21 cellular contexts compared by ENCODE assay signal in genomic region chr4:83625807-83626206, GRCh38.
DNase-seq lines count a peak whose midpoint lies in the region; ATAC-seq and TF ChIP-seq lines count a peak whose summit lies in the region.
"Had no signal": no experiment of that assay in that cellular context is flagged by ENCODE, and none has a peak within 500 bp of the region (broad histone marks: within the 10 kb centered on the region; RNA-seq: fewer than 3 reads in every experiment).

No MANE protein-coding gene starts in this region.

- H3K27me3 ChIP-seq in right cardiac atrium (ENCODE audit: control insufficient read depth, insufficient read depth) (no peaks in the 10 kb centered on the region), rectal smooth muscle tissue (ENCODE audit: control insufficient read depth, insufficient read depth, low read length) (no peaks in the 10 kb centered on the region)
- H3K27me3 ChIP-seq: BLaER1 had no signal

- peaks cover 36% of the 10 kb centered on the region for H3K9me3 Mint-ChIP-seq in nephron progenitor cell
- peaks cover 18% of the 10 kb centered on the region for H3K9me3 Mint-ChIP-seq in activated T-helper 1 cell treated with anti-CD3 and anti-CD28 coated beads, Interleukin-12 subunit alpha, Interleukin-12 subunit beta, Interleukin-2, Interleukin-4 antibody, amounts not matched to agents 30 ng/mL and 10 ng/mL and 1 ng/mL, durations not matched to agents 14 hours and 24 hours and 36 hours

- peaks cover 6% of the 10 kb centered on the region for H3K27me3 Mint-ChIP-seq in nephron progenitor cell (ENCODE audit: low read depth, poor library complexity)
- no peaks in the 10 kb centered on the region for H3K27me3 Mint-ChIP-seq in activated T-helper 1 cell treated with anti-CD3 and anti-CD28 coated beads, Interleukin-12 subunit alpha, Interleukin-12 subunit beta, Interleukin-2, Interleukin-4 antibody, amounts not matched to agents 30 ng/mL and 10 ng/mL and 1 ng/mL, durations not matched to agents 14 hours and 24 hours and 36 hours (ENCODE audit: insufficient read depth)

- no peak for DNase-seq in Right ventricle myocardium inferior (ENCODE audit: missing footprints)
- DNase-seq in cardiac septum (ENCODE audit: low spot score) = no peak
- DNase-seq in right cardiac atrium = no peak
- DNase-seq in DMS79 treated with DMSO at 0.1 percent for 48 hours (lab: John Stamatoyannopoulos, UW) = no peak
- DNase-seq in nephron progenitor cell = no peak
- no peak for DNase-seq in NCI-H226
- no peak for DNase-seq in activated T-helper 1 cell treated with anti-CD3 and anti-CD28 coated beads, Interleukin-12 subunit alpha, Interleukin-12 subunit beta, Interleukin-2, Interleukin-4 antibody, amounts not matched to agents 30 ng/mL and 10 ng/mL and 1 ng/mL, durations not matched to agents 14 hours and 24 hours and 36 hours (ENCODE audit: low spot score)
- DNase-seq: ACHN; CD4-positive, alpha-beta T cell; GM23248; H9; HFFc6; MM.1S; NCI-H1092; NCI-H1436; NCI-H1930; NCI-H524 treated with DMSO at 0.1 percent for 48 hours; NCI-H82 had no signal

- H3K4me3 ChIP-seq in right cardiac atrium (ENCODE audit: low read length) (no peak overlapping the region), rectal smooth muscle tissue (ENCODE audit: low read length) (no peak overlapping the region)
- H3K4me3 ChIP-seq: BLaER1, GM23248 had no signal

- H3K9ac ChIP-seq in rectal smooth muscle tissue (ENCODE audit: low read length) = no peak overlapping the region
- H3K9ac ChIP-seq: BLaER1, GM23248 had no signal

- 57% methylated on average over 1 of the region's 1 CpG for WGBS in right cardiac atrium

- no peaks in the 10 kb centered on the region for H3K4me1 ChIP-seq in right cardiac atrium (ENCODE audit: control insufficient read depth, insufficient read depth, low read length)
- H3K4me1 ChIP-seq in rectal smooth muscle tissue (ENCODE audit: control insufficient read depth, insufficient read depth, low read length) = peaks cover 5% of the 10 kb centered on the region
- H3K4me1 ChIP-seq: BLaER1 had no signal

- H3K27ac ChIP-seq in right cardiac atrium (ENCODE audit: low read length) (peak overlapping the region; percentile 86), rectal smooth muscle tissue (ENCODE audit: low read depth, low read length) (peak overlapping the region; percentile 11)
- H3K27ac ChIP-seq: 22Rv1, BLaER1, GM23248 had no signal

- H3K36me3 ChIP-seq in rectal smooth muscle tissue (ENCODE audit: control insufficient read depth, insufficient read depth, low read length) = no peaks in the 10 kb centered on the region
- H3K36me3 ChIP-seq: BLaER1 had no signal

- peaks cover 37% of the 10 kb centered on the region for H3K4me1 Mint-ChIP-seq in nephron progenitor cell
- H3K4me1 Mint-ChIP-seq in activated T-helper 1 cell treated with anti-CD3 and anti-CD28 coated beads, Interleukin-12 subunit alpha, Interleukin-12 subunit beta, Interleukin-2, Interleukin-4 antibody, amounts not matched to agents 30 ng/mL and 10 ng/mL and 1 ng/mL, durations not matched to agents 14 hours and 24 hours and 36 hours (ENCODE audit: low read depth) = no peaks in the 10 kb centered on the region

- H3K9me3 ChIP-seq in right cardiac atrium (ENCODE audit: control insufficient read depth, low read length) = peaks cover 5% of the 10 kb centered on the region

- no peak overlapping the region for H3K4me3 Mint-ChIP-seq in nephron progenitor cell
- no peak overlapping the region for H3K4me3 Mint-ChIP-seq in activated T-helper 1 cell treated with anti-CD3 and anti-CD28 coated beads, Interleukin-12 subunit alpha, Interleukin-12 subunit beta, Interleukin-2, Interleukin-4 antibody, amounts not matched to agents 30 ng/mL and 10 ng/mL and 1 ng/mL, durations not matched to agents 14 hours and 24 hours and 36 hours
- H3K4me3 Mint-ChIP-seq: CD4-positive, alpha-beta T cell; H9; HFFc6 had no signal

- intact Hi-C loops in Right ventricle myocardium inferior (cut with DNase I) = loop anchor here (2.0 kb wide), 1 partner anchor 89 kb away; the partner anchor contains the start of gene GPAT3
- intact Hi-C loops in cardiac septum (cut with DNase I) = no loop called here
- intact Hi-C loops in right cardiac atrium (cut with DNase I) = no loop called here
- intact Hi-C loops in activated T-helper 1 cell treated with anti-CD3 and anti-CD28 coated beads, Interleukin-12 subunit alpha, Interleukin-12 subunit beta, Interleukin-2, Interleukin-4 antibody, amounts not matched to agents 30 ng/mL and 10 ng/mL and 1 ng/mL, durations not matched to agents 14 hours and 24 hours and 36 hours (cut with micrococcal nuclease) = no loop called here

- no peak for TF ChIP-seq CTCF in nephron progenitor cell (IDR thresholded peaks at IDR 0.05)

- peaks cover 7% of the 10 kb centered on the region for H3K36me3 Mint-ChIP-seq in nephron progenitor cell (ENCODE audit: low read depth)
- no peaks in the 10 kb centered on the region for H3K36me3 Mint-ChIP-seq in activated T-helper 1 cell treated with anti-CD3 and anti-CD28 coated beads, Interleukin-12 subunit alpha, Interleukin-12 subunit beta, Interleukin-2, Interleukin-4 antibody, amounts not matched to agents 30 ng/mL and 10 ng/mL and 1 ng/mL, durations not matched to agents 14 hours and 24 hours and 36 hours (ENCODE audit: low read depth)

- ATAC-seq in Right ventricle myocardium inferior (peak; percentile 73), right cardiac atrium (peak in 1 of 2 donors; percentile 51)

- no peak overlapping the region for H3K27ac Mint-ChIP-seq in nephron progenitor cell
- no peak overlapping the region for H3K27ac Mint-ChIP-seq in activated T-helper 1 cell treated with anti-CD3 and anti-CD28 coated beads, Interleukin-12 subunit alpha, Interleukin-12 subunit beta, Interleukin-2, Interleukin-4 antibody, amounts not matched to agents 30 ng/mL and 10 ng/mL and 1 ng/mL, durations not matched to agents 14 hours and 24 hours and 36 hours
- H3K27ac Mint-ChIP-seq: CD4-positive, alpha-beta T cell; H9; HFFc6 had no signal
